11 cellular contexts compared by ENCODE assay signal in genomic region chr17:75697651-75698291, GRCh38. TPM values are rescaled to one million over a fixed set of nuclear protein-coding genes. Genes with fewer than 3 reads are reported as not detected.
DNase-seq lines count a peak whose midpoint lies in the region; ATAC-seq, FAIRE-seq and TF ChIP-seq lines count a peak whose summit lies in the region.
"Had no signal": no experiment of that assay in that cellular context is flagged by ENCODE, and none has a peak within 500 bp of the region (broad histone marks: within the 10 kb centered on the region; RNA-seq: fewer than 3 reads in every experiment).

No MANE protein-coding gene starts in this region.

- peaks cover 44 to 76% of the 10 kb centered on the region in 2 experiments for H3K36me3 ChIP-seq in HepG2 (replicated peaks in 1 of 2; ENCODE audit: control insufficient read depth in 1 of 2, insufficient read depth in 2 of 2, low read length in 2 of 2)

- intact Hi-C loops in HepG2 (cut with micrococcal nuclease; ENCODE audit: unreplicated experiment): no loop called here

- peak overlapping the region; percentile 49 for H3K4me2 ChIP-seq in HepG2 (ENCODE audit: low read depth, low read length)

- no peaks in the 10 kb centered on the region for H3K9me3 ChIP-seq in HepG2 (ENCODE audit: low read length)

- TF ChIP-seq POLR2A in HepG2 (IDR thresholded peaks at IDR 0.05; ENCODE audit: insufficient read depth in 1 of 2, low read depth in 2 of 2, low read length in 2 of 2): no peak

- TF ChIP-seq RAD21 in HepG2 (CRISPR knock-in tag; IDR thresholded peaks at IDR 0.05): no peak

- no peaks in the 10 kb centered on the region for H3K79me2 ChIP-seq in HepG2 (ENCODE audit: insufficient read depth, low read length)

- no TSS peak for BruUV-seq in HepG2 (replicated peaks; lab: Mats Ljungman, UMichigan)

- 47% methylated on average over 10 of the region's 10 CpGs for WGBS in HepG2 (ENCODE audit: low lambda C conversion rate)

- ATAC-seq in HepG2: peak; percentile 76
- no peak for ATAC-seq in GM18867 (IDR thresholded peaks at IDR 0.05; ENCODE audit: unreplicated experiment)
- ATAC-seq in GM19397 (IDR thresholded peaks at IDR 0.05; ENCODE audit: unreplicated experiment): no peak
- no peak for ATAC-seq in GM18870 (IDR thresholded peaks at IDR 0.05; ENCODE audit: unreplicated experiment)

- H3K9ac ChIP-seq in HepG2 (ENCODE audit: insufficient read depth, low read depth, low read length): peak overlapping the region; percentile 36

- peak; percentile 46 for DNase-seq in LoVo (ENCODE audit: low spot score)
- DNase-seq in caudate nucleus (lab: John Stamatoyannopoulos, UW): peak in 56 of 61 donors; percentile 32 to 89 (median 72)
- DNase-seq in HepG2 (ENCODE audit: low spot score): peak; percentile 68
- DNase-seq in activated naive CD4-positive, alpha-beta T cell treated with anti-CD3 and anti-CD28 coated beads, Interleukin-2, amount 50 U/mL, for 16 hours: no peak
- DNase-seq: KBM-7, NCI-H524 treated with DMSO at 0.1 percent for 48 hours had no signal

- in situ Hi-C loops in HepG2 (cut with HindIII; ENCODE audit: extremely low pct_ligation_motif_present, low pct_unique_long_range_greater_than_20kb): no loop called here

- H3K27ac ChIP-seq in caudate nucleus (ENCODE audit: low read depth, low read length) (peak overlapping the region; percentile 100), HepG2 (ENCODE audit: extremely low read length, insufficient read depth, low read length) (peak overlapping the region; percentile 67), skin epidermis (peak overlapping the region in 20 of 21 experiments; percentile 39 to 91 (median 82))

- peak; percentile 6; the same call in 1 of the 2 replicates for TF ChIP-seq CTCF in HepG2 (CRISPR knock-in tag; IDR thresholded peaks at IDR 0.05)

- CTCF ChIA-PET in HepG2 (lab: Yijun Ruan, JAX; ENCODE audit: low intra/inter-chr PET ratio, low total read pairs): interaction anchor here (1.6 kb wide), 1 partner anchor 64 kb away, joined by 3 read pairs; the partner anchor contains the start of gene SMIM5

- H3K27me3 ChIP-seq in HepG2 (ENCODE audit: control insufficient read depth in 1 of 2, insufficient read depth in 2 of 2, low read length in 2 of 2): no peaks in the 10 kb centered on the region

- FAIRE-seq in HepG2 (lab: Jason Lieb, UNC): peak; percentile 76

- POLR2A ChIA-PET in HepG2 (lab: Yijun Ruan, JAX): interaction anchor here (1.4 to 2.3 kb wide), 3 partner anchors 31 to 82 kb away, joined by 4 to 6 read pairs (median 5); partner anchors contain the start of genes RECQL5 and SAP30BP

- TF ChIP-seq EP300 in HepG2 (IDR thresholded peaks at IDR 0.05; ENCODE audit: low read depth in 2 of 2, low read length in 2 of 2) (no peak), HepG2 (CRISPR knock-in tag; IDR thresholded peaks at IDR 0.05; ENCODE audit: borderline replicate concordance) (peak; percentile 69)

- H3K4me3 ChIP-seq in HepG2 (replicated peaks in 1 of 3; ENCODE audit: insufficient read depth in 1 of 3, low read depth in 2 of 3, low read length in 3 of 3): no peak overlapping the region; a peak in 1 of 6 replicates
- no peak overlapping the region for H3K4me3 ChIP-seq in skin epidermis
- H3K4me3 ChIP-seq: coronary artery had no signal

- H3K4me1 ChIP-seq in HepG2 (ENCODE audit: insufficient read depth, low read length): peaks cover 44% of the 10 kb centered on the region

- no peak overlapping the region for H2AFZ ChIP-seq in HepG2 (ENCODE audit: low read length)

- no peaks in the 10 kb centered on the region for H4K20me1 ChIP-seq in HepG2 (ENCODE audit: insufficient read depth, low read length)

TF ChIP-seq in HepG2, 621 proteins besides CTCF, POLR2A, EP300 and RAD21 (continues in another document):
- TF ChIP-seq ZKSCAN8 (CRISPR knock-in tag; IDR thresholded peaks at IDR 0.05; ENCODE audit: borderline replicate concordance) (peak; percentile 99), ELF3 (CRISPR knock-in tag; IDR thresholded peaks at IDR 0.05) (peak; percentile 55; the same call in 1 of the 2 replicates), ZNF761 (CRISPR knock-in tag; conservative IDR thresholded peaks at IDR 0.05) (no peak), REXO4 (CRISPR knock-in tag; IDR thresholded peaks at IDR 0.05; ENCODE audit: borderline replicate concordance) (no peak), HDAC1 (CRISPR knock-in tag; IDR thresholded peaks at IDR 0.05) (peak; percentile 37; the same call in 1 of the 2 replicates)

RNA-seq across cellular contexts. Expression of gene ITGB4, which starts 23.5 kb away (rescaled TPM):
- 4.0 and 6.9 TPM in 2 replicates for total RNA-seq in HepG2 (2016; rRNA removed; fragmentation: Illumina TruSeq; extraction: Trizol)
- 9.2 and 10.4 TPM in 2 replicates for total RNA-seq in HepG2 (2016; cell fraction: cytosol; rRNA removed; fragmentation: Illumina TruSeq; extraction: Trizol; ENCODE audit: low read depth)
- 3.9 and 6.3 TPM in 2 replicates for total RNA-seq in HepG2 (2016; cell fraction: insoluble cytoplasmic fraction; rRNA removed; fragmentation: Illumina TruSeq; extraction: Trizol)
- 10.1 and 14.6 TPM in 2 replicates for total RNA-seq in HepG2 (2016; cell fraction: membrane; rRNA removed; fragmentation: Illumina TruSeq; extraction: Trizol)
- 3.7 and 3.9 TPM in 2 replicates for total RNA-seq in HepG2 (2016; cell fraction: nucleus; rRNA removed; fragmentation: Illumina TruSeq; extraction: Trizol)
- polyA plus RNA-seq in HepG2 (2011; rRNA removed): 14.5 and 14.7 TPM in 2 replicates
- polyA plus RNA-seq in HepG2 (2011; cell fraction: cytosol; rRNA removed): 5.1 and 8.2 TPM in 2 replicates
- 28.7 and 39.5 TPM in 2 replicates for polyA plus RNA-seq in HepG2 (2011; cell fraction: nucleus; rRNA removed)
- 13.2 and 14.2 TPM in 2 replicates for polyA plus RNA-seq in HepG2 (2012)
- 36.1 and 40.9 TPM in 2 replicates for polyA plus RNA-seq in HepG2 (2016; cell fraction: cytosol; fragmentation: Illumina TruSeq; extraction: Trizol; ENCODE audit: low read depth)
- 10.5 and 16.8 TPM in 2 replicates for polyA plus RNA-seq in HepG2 (2016; cell fraction: insoluble cytoplasmic fraction; fragmentation: Illumina TruSeq; extraction: Trizol; ENCODE audit: low read depth)
- polyA plus RNA-seq in HepG2 (2016; cell fraction: membrane; fragmentation: Illumina TruSeq; extraction: Trizol; ENCODE audit: low read depth): 41.4 and 43.0 TPM in 2 replicates
- 20.5 and 28.1 TPM in 2 replicates for polyA plus RNA-seq in HepG2 (2016; cell fraction: nucleus; fragmentation: Illumina TruSeq; extraction: Trizol; ENCODE audit: insufficient read depth, low read depth)
- 25.3 and 28.4 TPM in 2 replicates for polyA minus RNA-seq in HepG2 (2011; rRNA and poly(A)+ RNA removed; ENCODE audit: low replicate concordance)
- 8.4 and 12.7 TPM in 2 replicates for polyA minus RNA-seq in HepG2 (2011; cell fraction: cytosol; rRNA and poly(A)+ RNA removed)
- polyA minus RNA-seq in HepG2 (2011; cell fraction: nucleus; rRNA and poly(A)+ RNA removed): 3.2 and 6.3 TPM in 2 replicates

RNA-seq across cellular contexts. Expression of gene SAP30BP, which starts 30.6 kb away (rescaled TPM):
- total RNA-seq in HepG2 (2016; rRNA removed; fragmentation: Illumina TruSeq; extraction: Trizol): 99.4 and 109 TPM in 2 replicates
- 35.7 and 41.2 TPM in 2 replicates for total RNA-seq in HepG2 (2016; cell fraction: cytosol; rRNA removed; fragmentation: Illumina TruSeq; extraction: Trizol; ENCODE audit: low read depth)
- total RNA-seq in HepG2 (2016; cell fraction: insoluble cytoplasmic fraction; rRNA removed; fragmentation: Illumina TruSeq; extraction: Trizol): 105 and 112 TPM in 2 replicates
- total RNA-seq in HepG2 (2016; cell fraction: membrane; rRNA removed; fragmentation: Illumina TruSeq; extraction: Trizol): 35.1 and 45.2 TPM in 2 replicates
- total RNA-seq in HepG2 (2016; cell fraction: nucleus; rRNA removed; fragmentation: Illumina TruSeq; extraction: Trizol): 76.4 and 82.2 TPM in 2 replicates
- polyA plus RNA-seq in HepG2 (2011; rRNA removed): 67.7 and 80.1 TPM in 2 replicates
- 59.4 and 67.4 TPM in 2 replicates for polyA plus RNA-seq in HepG2 (2011; cell fraction: cytosol; rRNA removed)
- 191 and 218 TPM in 2 replicates for polyA plus RNA-seq in HepG2 (2011; cell fraction: nucleus; rRNA removed)
- 57.3 and 65.0 TPM in 2 replicates for polyA plus RNA-seq in HepG2 (2012)
- 20.2 and 20.5 TPM in 2 replicates for polyA plus RNA-seq in HepG2 (2016; cell fraction: cytosol; fragmentation: Illumina TruSeq; extraction: Trizol; ENCODE audit: low read depth)
- 110 and 119 TPM in 2 replicates for polyA plus RNA-seq in HepG2 (2016; cell fraction: insoluble cytoplasmic fraction; fragmentation: Illumina TruSeq; extraction: Trizol; ENCODE audit: low read depth)
- polyA plus RNA-seq in HepG2 (2016; cell fraction: membrane; fragmentation: Illumina TruSeq; extraction: Trizol; ENCODE audit: low read depth): 27.8 and 32.7 TPM in 2 replicates
- 131 and 143 TPM in 2 replicates for polyA plus RNA-seq in HepG2 (2016; cell fraction: nucleus; fragmentation: Illumina TruSeq; extraction: Trizol; ENCODE audit: insufficient read depth, low read depth)
- 42.3 and 45.2 TPM in 2 replicates for polyA minus RNA-seq in HepG2 (2011; rRNA and poly(A)+ RNA removed; ENCODE audit: low replicate concordance)
- polyA minus RNA-seq in HepG2 (2011; cell fraction: cytosol; rRNA and poly(A)+ RNA removed): 17.6 and 28.8 TPM in 2 replicates
- 90.4 and 101 TPM in 2 replicates for polyA minus RNA-seq in HepG2 (2011; cell fraction: nucleus; rRNA and poly(A)+ RNA removed)

RNA-seq across cellular contexts. Expression of gene RECQL5, which starts 30.8 kb away (rescaled TPM):
- 17.8 and 32.0 TPM in 2 replicates for total RNA-seq in HepG2 (2016; rRNA removed; fragmentation: Illumina TruSeq; extraction: Trizol)
- 38.8 and 39.2 TPM in 2 replicates for total RNA-seq in HepG2 (2016; cell fraction: cytosol; rRNA removed; fragmentation: Illumina TruSeq; extraction: Trizol; ENCODE audit: low read depth)
- 17.8 and 31.1 TPM in 2 replicates for total RNA-seq in HepG2 (2016; cell fraction: insoluble cytoplasmic fraction; rRNA removed; fragmentation: Illumina TruSeq; extraction: Trizol)
- total RNA-seq in HepG2 (2016; cell fraction: membrane; rRNA removed; fragmentation: Illumina TruSeq; extraction: Trizol): 9.2 and 11.3 TPM in 2 replicates
- 41.9 and 45.5 TPM in 2 replicates for total RNA-seq in HepG2 (2016; cell fraction: nucleus; rRNA removed; fragmentation: Illumina TruSeq; extraction: Trizol)
- 27.7 and 33.4 TPM in 2 replicates for polyA plus RNA-seq in HepG2 (2011; rRNA removed)
- polyA plus RNA-seq in HepG2 (2011; cell fraction: cytosol; rRNA removed): 8.7 and 11.9 TPM in 2 replicates
- polyA plus RNA-seq in HepG2 (2011; cell fraction: nucleus; rRNA removed): 256 and 300 TPM in 2 replicates
- 38.2 and 41.9 TPM in 2 replicates for polyA plus RNA-seq in HepG2 (2012)
- 1.7 and 1.9 TPM in 2 replicates for polyA plus RNA-seq in HepG2 (2016; cell fraction: cytosol; fragmentation: Illumina TruSeq; extraction: Trizol; ENCODE audit: low read depth)
- polyA plus RNA-seq in HepG2 (2016; cell fraction: insoluble cytoplasmic fraction; fragmentation: Illumina TruSeq; extraction: Trizol; ENCODE audit: low read depth): 12.2 and 17.3 TPM in 2 replicates
- 3.6 and 4.1 TPM in 2 replicates for polyA plus RNA-seq in HepG2 (2016; cell fraction: membrane; fragmentation: Illumina TruSeq; extraction: Trizol; ENCODE audit: low read depth)
- polyA plus RNA-seq in HepG2 (2016; cell fraction: nucleus; fragmentation: Illumina TruSeq; extraction: Trizol; ENCODE audit: insufficient read depth, low read depth): 112 and 116 TPM in 2 replicates
- polyA minus RNA-seq in HepG2 (2011; rRNA and poly(A)+ RNA removed; ENCODE audit: low replicate concordance): 51.0 and 71.9 TPM in 2 replicates
- 15.1 and 15.3 TPM in 2 replicates for polyA minus RNA-seq in HepG2 (2011; cell fraction: cytosol; rRNA and poly(A)+ RNA removed)
- 69.1 and 72.6 TPM in 2 replicates for polyA minus RNA-seq in HepG2 (2011; cell fraction: nucleus; rRNA and poly(A)+ RNA removed)
